In genomic region chr3:16264708-16265454, GRCh38 we compare ENCODE assay signal across 1 cellular context.
TF ChIP-seq lines count a peak whose summit lies in the region.

Gene DPH3, minus strand, starts transcription at chr3:16264943. Its CDS starts 67 bp downstream, at chr3:16264876.
A gene with protein sequence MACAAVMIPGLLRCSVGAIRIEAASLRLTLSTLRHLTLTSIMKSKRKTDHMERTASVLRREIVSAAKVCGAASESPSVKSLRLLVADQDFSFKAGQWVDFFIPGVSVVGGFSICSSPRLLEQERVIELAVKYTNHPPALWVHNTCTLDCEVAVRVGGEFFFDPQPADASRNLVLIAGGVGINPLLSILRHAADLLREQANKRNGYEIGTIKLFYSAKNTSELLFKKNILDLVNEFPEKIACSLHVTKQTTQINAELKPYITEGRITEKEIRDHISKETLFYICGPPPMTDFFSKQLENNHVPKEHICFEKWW (plus strand): TSS chr3:16265212. CDS start chr3:16270953, 5,741 bp downstream.

TF ChIP-seq in HepG2, 621 proteins besides CTCF, POLR2A, EP300 and RAD21 (continued from another document and continues in another):
- TF ChIP-seq ZNF33A (CRISPR knock-in tag; IDR thresholded peaks at IDR 0.05; ENCODE audit: borderline replicate concordance) (peak; percentile 87; the same call in 1 of the 2 replicates), PREB (CRISPR knock-in tag; IDR thresholded peaks at IDR 0.05) (no peak), YEATS4 (CRISPR knock-in tag; IDR thresholded peaks at IDR 0.05; ENCODE audit: borderline replicate concordance) (no peak; the same call in 1 of the 2 replicates), ZC3H4 (CRISPR knock-in tag; IDR thresholded peaks at IDR 0.05; ENCODE audit: borderline replicate concordance) (peak; percentile 71; the same call in 1 of the 2 replicates), SCMH1 (CRISPR knock-in tag; IDR thresholded peaks at IDR 0.05; ENCODE audit: borderline replicate concordance) (no peak), JUN (CRISPR knock-in tag; IDR thresholded peaks at IDR 0.05) (no peak), ZNF263 (CRISPR knock-in tag; IDR thresholded peaks at IDR 0.05) (no peak), MTA3 (CRISPR knock-in tag; IDR thresholded peaks at IDR 0.05) (no peak), ZNF746 (CRISPR knock-in tag; IDR thresholded peaks at IDR 0.05) (no peak), ZBTB44 (CRISPR knock-in tag; IDR thresholded peaks at IDR 0.05) (no peak), DRAP1 (CRISPR knock-in tag; IDR thresholded peaks at IDR 0.05) (no peak; the same call in none of the 2 replicates), IRX3 (CRISPR knock-in tag; IDR thresholded peaks at IDR 0.05; ENCODE audit: borderline replicate concordance, low read depth) (no peak), PCBP2 (optimal IDR thresholded peaks at IDR 0.05; ENCODE audit: low read depth, low read length, poor library complexity, severe bottlenecking) (no peak), ATF7-NPFF (CRISPR knock-in tag; IDR thresholded peaks at IDR 0.05; ENCODE audit: low read depth) (peak; percentile 35; the same call in 1 of the 2 replicates), ZNF543 (CRISPR knock-in tag; IDR thresholded peaks at IDR 0.05) (no peak), ZNF124 (CRISPR knock-in tag; IDR thresholded peaks at IDR 0.05) (no peak; the same call in 1 of the 2 replicates), KDM4B (CRISPR knock-in tag; IDR thresholded peaks at IDR 0.05) (peak; percentile 19; the same call in 1 of the 2 replicates), ZNF546 (CRISPR knock-in tag; conservative IDR thresholded peaks at IDR 0.05) (no peak), ZKSCAN5 (CRISPR knock-in tag; IDR thresholded peaks at IDR 0.05) (no peak), NFE2 (CRISPR knock-in tag; IDR thresholded peaks at IDR 0.05) (no peak), ZNF12 (CRISPR knock-in tag; IDR thresholded peaks at IDR 0.05) (peak; percentile 23; the same call in 1 of the 2 replicates), MZF1 (CRISPR knock-in tag; IDR thresholded peaks at IDR 0.05; ENCODE audit: borderline replicate concordance) (no peak), PHF8 (CRISPR knock-in tag; IDR thresholded peaks at IDR 0.05) (peak; percentile 83), GPN1 (CRISPR knock-in tag; IDR thresholded peaks at IDR 0.05; ENCODE audit: borderline replicate concordance) (no peak), PLRG1 (conservative IDR thresholded peaks at IDR 0.05) (no peak), ZNF10 (CRISPR knock-in tag; IDR thresholded peaks at IDR 0.05; ENCODE audit: borderline replicate concordance, low read depth) (no peak), ZNF879 (CRISPR knock-in tag; IDR thresholded peaks at IDR 0.05) (no peak), RFX5 (IDR thresholded peaks at IDR 0.05; ENCODE audit: low read depth, low read length) (peak; percentile 80), ZNF253 (CRISPR knock-in tag; IDR thresholded peaks at IDR 0.05; ENCODE audit: borderline replicate concordance) (0 out of 2 replicates have a peak, but pooled peaks have one; percentile 4), TBX3 (IDR thresholded peaks at IDR 0.05; ENCODE audit: borderline replicate concordance) (no peak), ZBED4 (CRISPR knock-in tag; IDR thresholded peaks at IDR 0.05; ENCODE audit: borderline replicate concordance) (peak; percentile 57; the same call in 1 of the 2 replicates), DNMT3B (CRISPR knock-in tag; conservative IDR thresholded peaks at IDR 0.05) (no peak), MYNN (CRISPR knock-in tag; IDR thresholded peaks at IDR 0.05; ENCODE audit: low read depth) (0 out of 2 replicates have a peak, but pooled peaks have one; percentile 15), ZNF773 (CRISPR knock-in tag; IDR thresholded peaks at IDR 0.05; ENCODE audit: borderline replicate concordance) (0 out of 2 replicates have a peak, but pooled peaks have one; percentile 46), HNRNPH1 (optimal IDR thresholded peaks at IDR 0.05; ENCODE audit: low read depth, low read length) (no peak), ZSCAN20 (CRISPR knock-in tag; IDR thresholded peaks at IDR 0.05; ENCODE audit: borderline replicate concordance) (0 out of 2 replicates have a peak, but pooled peaks have one; percentile 59), NCOA2 (CRISPR knock-in tag; IDR thresholded peaks at IDR 0.05) (no peak), GABPB1 (CRISPR knock-in tag; IDR thresholded peaks at IDR 0.05) (peak; percentile 100), KLF9 (CRISPR knock-in tag; IDR thresholded peaks at IDR 0.05; ENCODE audit: low read depth) (0 out of 2 replicates have a peak, but pooled peaks have one; percentile 54), FIP1L1 (IDR thresholded peaks at IDR 0.05; ENCODE audit: borderline replicate concordance, insufficient read depth, low read depth, low read length) (no peak), HOXA7 (CRISPR knock-in tag; IDR thresholded peaks at IDR 0.05) (no peak), JDP2 (CRISPR knock-in tag; IDR thresholded peaks at IDR 0.05; ENCODE audit: borderline replicate concordance) (no peak), MEIS1 (CRISPR knock-in tag; IDR thresholded peaks at IDR 0.05; ENCODE audit: borderline replicate concordance) (0 out of 2 replicates have a peak, but pooled peaks have one; percentile 58), BRCA1 (CRISPR knock-in tag; IDR thresholded peaks at IDR 0.05) (peak; percentile 77; the same call in 1 of the 2 replicates)
- TF ChIP-seq, protein P1, sequence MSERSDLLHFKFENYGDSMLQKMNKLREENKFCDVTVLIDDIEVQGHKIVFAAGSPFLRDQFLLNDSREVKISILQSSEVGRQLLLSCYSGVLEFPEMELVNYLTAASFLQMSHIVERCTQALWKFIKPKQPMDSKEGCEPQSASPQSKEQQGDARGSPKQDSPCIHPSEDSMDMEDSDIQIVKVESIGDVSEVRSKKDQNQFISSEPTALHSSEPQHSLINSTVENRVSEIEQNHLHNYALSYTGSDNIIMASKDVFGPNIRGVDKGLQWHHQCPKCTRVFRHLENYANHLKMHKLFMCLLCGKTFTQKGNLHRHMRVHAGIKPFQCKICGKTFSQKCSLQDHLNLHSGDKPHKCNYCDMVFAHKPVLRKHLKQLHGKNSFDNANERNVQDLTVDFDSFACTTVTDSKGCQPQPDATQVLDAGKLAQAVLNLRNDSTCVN (CRISPR knock-in tag; IDR thresholded peaks at IDR 0.05; ENCODE audit: borderline replicate concordance), result 0 out of 2 replicates have a peak, but pooled peaks have one; percentile 52
- TF ChIP-seq, protein P2, sequence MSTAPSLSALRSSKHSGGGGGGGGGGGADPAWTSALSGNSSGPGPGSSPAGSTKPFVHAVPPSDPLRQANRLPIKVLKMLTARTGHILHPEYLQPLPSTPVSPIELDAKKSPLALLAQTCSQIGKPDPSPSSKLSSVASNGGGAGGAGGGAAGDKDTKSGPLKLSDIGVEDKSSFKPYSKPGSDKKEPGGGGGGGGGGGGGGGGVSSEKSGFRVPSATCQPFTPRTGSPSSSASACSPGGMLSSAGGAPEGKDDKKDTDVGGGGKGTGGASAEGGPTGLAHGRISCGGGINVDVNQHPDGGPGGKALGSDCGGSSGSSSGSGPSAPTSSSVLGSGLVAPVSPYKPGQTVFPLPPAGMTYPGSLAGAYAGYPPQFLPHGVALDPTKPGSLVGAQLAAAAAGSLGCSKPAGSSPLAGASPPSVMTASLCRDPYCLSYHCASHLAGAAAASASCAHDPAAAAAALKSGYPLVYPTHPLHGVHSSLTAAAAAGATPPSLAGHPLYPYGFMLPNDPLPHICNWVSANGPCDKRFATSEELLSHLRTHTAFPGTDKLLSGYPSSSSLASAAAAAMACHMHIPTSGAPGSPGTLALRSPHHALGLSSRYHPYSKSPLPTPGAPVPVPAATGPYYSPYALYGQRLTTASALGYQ (CRISPR knock-in tag; IDR thresholded peaks at IDR 0.05), result peak; percentile 56; the same call in 1 of the 2 replicates
- TF ChIP-seq, protein P3, sequence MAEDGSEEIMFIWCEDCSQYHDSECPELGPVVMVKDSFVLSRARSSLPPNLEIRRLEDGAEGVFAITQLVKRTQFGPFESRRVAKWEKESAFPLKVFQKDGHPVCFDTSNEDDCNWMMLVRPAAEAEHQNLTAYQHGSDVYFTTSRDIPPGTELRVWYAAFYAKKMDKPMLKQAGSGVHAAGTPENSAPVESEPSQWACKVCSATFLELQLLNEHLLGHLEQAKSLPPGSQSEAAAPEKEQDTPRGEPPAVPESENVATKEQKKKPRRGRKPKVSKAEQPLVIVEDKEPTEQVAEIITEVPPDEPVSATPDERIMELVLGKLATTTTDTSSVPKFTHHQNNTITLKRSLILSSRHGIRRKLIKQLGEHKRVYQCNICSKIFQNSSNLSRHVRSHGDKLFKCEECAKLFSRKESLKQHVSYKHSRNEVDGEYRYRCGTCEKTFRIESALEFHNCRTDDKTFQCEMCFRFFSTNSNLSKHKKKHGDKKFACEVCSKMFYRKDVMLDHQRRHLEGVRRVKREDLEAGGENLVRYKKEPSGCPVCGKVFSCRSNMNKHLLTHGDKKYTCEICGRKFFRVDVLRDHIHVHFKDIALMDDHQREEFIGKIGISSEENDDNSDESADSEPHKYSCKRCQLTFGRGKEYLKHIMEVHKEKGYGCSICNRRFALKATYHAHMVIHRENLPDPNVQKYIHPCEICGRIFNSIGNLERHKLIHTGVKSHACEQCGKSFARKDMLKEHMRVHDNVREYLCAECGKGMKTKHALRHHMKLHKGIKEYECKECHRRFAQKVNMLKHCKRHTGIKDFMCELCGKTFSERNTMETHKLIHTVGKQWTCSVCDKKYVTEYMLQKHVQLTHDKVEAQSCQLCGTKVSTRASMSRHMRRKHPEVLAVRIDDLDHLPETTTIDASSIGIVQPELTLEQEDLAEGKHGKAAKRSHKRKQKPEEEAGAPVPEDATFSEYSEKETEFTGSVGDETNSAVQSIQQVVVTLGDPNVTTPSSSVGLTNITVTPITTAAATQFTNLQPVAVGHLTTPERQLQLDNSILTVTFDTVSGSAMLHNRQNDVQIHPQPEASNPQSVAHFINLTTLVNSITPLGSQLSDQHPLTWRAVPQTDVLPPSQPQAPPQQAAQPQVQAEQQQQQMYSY (CRISPR knock-in tag; IDR thresholded peaks at IDR 0.05), result no peak
